ENCODE assay signal across 8 cellular contexts in genomic region chr18:23137093-23137640, GRCh38. TPM values are rescaled to one million over a fixed set of nuclear protein-coding genes. Genes with fewer than 3 reads are reported as not detected.
DNase-seq lines count a peak whose midpoint lies in the region; ATAC-seq, FAIRE-seq and TF ChIP-seq lines count a peak whose summit lies in the region.

No MANE protein-coding gene starts in this region.

- no peak for TF ChIP-seq EP300 in esophagus muscularis mucosa (IDR thresholded peaks at IDR 0.05)

- DNase-seq in GM12892 (ENCODE audit: insufficient read length), result no peak
- DNase-seq in NT2/D1 (ENCODE audit: low read depth, low spot score), result no peak
- DNase-seq in esophagus muscularis mucosa (ENCODE audit: extremely low spot score), result no peak
- peak; percentile 64 for DNase-seq in renal cortical epithelial cell (ENCODE audit: low read depth)
- no peak for DNase-seq in SHP77 treated with DMSO at 0.1 percent for 48 hours (lab: John Stamatoyannopoulos, UW)
- DNase-seq in LoVo (ENCODE audit: low spot score), result no peak
- DNase-seq in inferior parietal cortex (ENCODE audit: extremely low spot score), result no peak

- H3K27ac ChIP-seq in esophagus muscularis mucosa (replicated peaks in 1 of 4), result peak overlapping the region; percentile 62 to 81 (median 72)

- ATAC-seq in GM18502 (IDR thresholded peaks at IDR 0.05; ENCODE audit: poor library complexity, unreplicated experiment), result no peak

- no peak for TF ChIP-seq CTCF in esophagus muscularis mucosa (IDR thresholded peaks at IDR 0.05)

- H3K9ac ChIP-seq in NT2/D1 (ENCODE audit: insufficient read length, low read depth), result peak overlapping the region; percentile 84

- H3K27me3 ChIP-seq in NT2/D1 (ENCODE audit: insufficient read depth, insufficient read length) (peaks cover 13% of the 10 kb centered on the region), esophagus muscularis mucosa (peaks cover 5 to 55% (median 7%) of the 10 kb centered on the region in 4 donors)

- intact Hi-C loops in esophagus muscularis mucosa (cut with DNase I), result no loop called here

- H3K36me3 ChIP-seq in NT2/D1 (ENCODE audit: insufficient read depth, insufficient read length, low read length), result peaks cover 4% of the 10 kb centered on the region
- no peaks in the 10 kb centered on the region for H3K36me3 ChIP-seq in esophagus muscularis mucosa

- TF ChIP-seq POLR2A in GM12892 (IDR thresholded peaks at IDR 0.05; ENCODE audit: low read depth, low read length) (no peak), esophagus muscularis mucosa (IDR thresholded peaks at IDR 0.05; ENCODE audit: low read depth) (no peak)

- 65% methylated on average over 12 of the region's 12 CpGs for WGBS in esophagus muscularis mucosa

- H3K9me3 ChIP-seq in NT2/D1 (ENCODE audit: insufficient read depth, low read length) (no peaks in the 10 kb centered on the region), esophagus muscularis mucosa (no peaks in the 10 kb centered on the region)

- peak; percentile 42 for FAIRE-seq in GM12892 (lab: Jason Lieb, UNC)

- peaks cover 6% of the 10 kb centered on the region for H3K4me1 ChIP-seq in NT2/D1 (ENCODE audit: insufficient read depth, insufficient read length)
- H3K4me1 ChIP-seq in esophagus muscularis mucosa, result peaks cover 17 to 52% (median 47%) of the 10 kb centered on the region in 4 donors

- peak overlapping the region; percentile 77 for H3K4me3 ChIP-seq in NT2/D1 (ENCODE audit: insufficient read length, low read depth)
- H3K4me3 ChIP-seq in esophagus muscularis mucosa, result peak overlapping the region; percentile 65 to 82 (median 68)

RNA-seq across cellular contexts. Expression of gene CABLES1, which starts 1.9 kb away (rescaled TPM):
- polyA plus RNA-seq in GM12892 (2012; ENCODE audit: missing spikeins), result 21.3 TPM
- total RNA-seq in esophagus muscularis mucosa (1 to 10 TPM; 3.8 to 8.3 (median 6.4) TPM), renal cortical epithelial cell (4.7 and 7.7 TPM in 2 replicates)
